Comparison of ENCODE assay signal across 23 cellular contexts in the genomic region with DNA sequence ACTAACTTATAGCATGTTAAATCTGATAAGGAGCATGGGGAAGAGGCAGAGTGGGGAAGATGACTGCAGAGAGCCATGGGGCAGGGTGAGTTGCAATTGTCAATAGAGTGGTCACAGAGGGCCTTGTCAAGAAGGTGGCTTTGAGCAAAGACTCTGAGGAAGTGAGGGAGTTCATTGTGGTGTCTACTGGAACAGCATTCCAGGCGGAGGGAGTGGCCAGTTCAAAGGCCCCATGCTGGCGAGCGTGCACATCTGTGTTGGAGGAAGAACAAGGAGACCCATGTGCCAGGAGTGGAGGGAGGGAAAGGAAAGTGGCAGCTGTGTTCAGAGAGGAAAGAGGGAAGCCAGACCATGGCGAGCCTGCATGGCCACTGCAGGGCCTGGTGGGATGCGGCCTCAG. TPM values are rescaled to one million over a fixed set of nuclear protein-coding genes. Genes with fewer than 3 reads are reported as not detected.
"Had no signal": no experiment of that assay in that cellular context is flagged by ENCODE, and none has a peak within 500 bp of the region (broad histone marks: within the 10 kb centered on the region; RNA-seq: fewer than 3 reads in every experiment).

No MANE protein-coding gene starts in this region.

- H3K4me3 ChIP-seq: SK-N-MC had no signal

- ATAC-seq: activated T-cell treated with anti-CD3 and anti-CD28 coated beads, Interleukin-2, amount 50 U/mL, for 72 hours; Right ventricle myocardium inferior had no signal

- DNase-seq: activated CD4-positive, alpha-beta memory T cell treated with anti-CD3 and anti-CD28 coated beads for 36 hours; activated CD4-positive, alpha-beta T cell treated with anti-CD3 and anti-CD28 coated beads, Interleukin-2, amount 10 ng/mL, durations not matched to agents 7 days and 5 days; activated CD4-positive, CD25-positive, alpha-beta regulatory T cell; activated gamma-delta T cell treated with Interleukin-2 at 50 U/mL for 16 hours; activated naive CD4-positive, alpha-beta T cell treated with anti-CD3 and anti-CD28 coated beads, Interleukin-2, amount 10 ng/mL, durations not matched to agents 7 days and 5 days; activated naive CD8-positive, alpha-beta T cell treated with anti-CD3 and anti-CD28 coated beads for 36 hours; activated T-cell treated with anti-CD3 and anti-CD28 coated beads, Interleukin-2, amount 50 U/mL, for 72 hours; cerebellar nuclear complex; Karpas-422; NCI-H1092; NCI-H1930; NCI-H2107; NCI-H524; T-helper 1 cell had no signal

- H3K27ac ChIP-seq: SK-N-MC, VCaP had no signal

RNA-seq across cellular contexts. Expression of gene GPR6, which starts 15.8 kb away (rescaled TPM):
- total RNA-seq: activated CD4-positive, alpha-beta memory T cell treated with anti-CD3 and anti-CD28 coated beads for 36 hours; activated CD4-positive, alpha-beta T cell treated with anti-CD3 and anti-CD28 coated beads, Interleukin-2, amount 10 ng/mL, durations not matched to agents 7 days and 5 days; activated CD8-positive, alpha-beta memory T cell treated with anti-CD3 and anti-CD28 coated beads for 36 hours; activated naive CD8-positive, alpha-beta T cell treated with anti-CD3 and anti-CD28 coated beads for 36 hours; activated T-cell treated with anti-CD3 and anti-CD28 coated beads, Interleukin-2, amount 50 U/mL, for 72 hours; activated T-helper 2 cell treated with anti-CD3 and anti-CD28 coated beads, Interferon-gamma antibody, Interleukin-2, Interleukin-4, amounts not matched to agents 10 μg/mL and 5 μg/mL and 100 μg/mL, durations not matched to agents 14 hours and 24 hours and 36 hours; cardiac septum; M059J; Right ventricle myocardium inferior; T-helper 2 cell treated with Interferon-gamma antibody and Interleukin-4, amounts not matched to agents 100 ng/mL and 5 ng/mL, for 36 hours had no signal
- polyA plus RNA-seq: adipose tissue had no signal
